26 cellular contexts compared by ENCODE assay signal in the genomic region with DNA sequence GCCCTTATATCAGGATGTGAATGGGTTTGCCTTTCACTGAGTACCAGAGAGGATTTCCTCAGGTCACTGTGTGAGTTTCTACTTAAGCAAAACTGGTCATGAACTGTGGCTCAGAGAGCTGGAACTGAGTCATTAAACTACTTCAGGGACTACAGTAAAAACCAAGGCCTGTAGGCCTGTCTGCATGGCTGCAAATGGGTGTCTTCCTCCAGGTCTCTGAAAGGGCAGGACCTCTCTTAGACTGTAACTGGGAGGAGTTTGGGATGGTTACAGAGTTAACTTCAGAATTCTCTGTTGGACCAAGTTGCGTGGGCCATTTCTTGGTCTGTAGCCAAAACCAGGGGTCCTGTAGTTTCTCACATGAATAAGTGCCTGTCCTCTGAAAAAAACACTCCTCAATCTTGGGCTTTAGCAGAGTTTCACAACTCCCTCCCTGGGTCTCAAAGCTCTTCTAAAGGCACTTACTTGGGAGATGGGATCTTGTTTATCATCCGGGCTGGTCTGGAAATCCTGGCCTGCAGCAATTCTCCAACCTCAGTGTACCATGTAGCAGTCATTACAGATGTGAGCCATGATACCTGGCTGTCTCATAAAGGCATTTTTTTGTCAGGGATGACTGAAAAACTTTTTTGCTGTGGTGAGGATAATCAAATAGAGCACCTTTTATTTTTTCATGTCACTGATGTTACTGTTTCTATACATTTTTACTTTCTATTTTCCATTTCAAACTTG. TPM values are rescaled to one million over a fixed set of nuclear protein-coding genes. Genes with fewer than 3 reads are reported as not detected.
DNase-seq lines count a peak whose midpoint lies in the region; ATAC-seq and TF ChIP-seq lines count a peak whose summit lies in the region.
"Had no signal": no experiment of that assay in that cellular context is flagged by ENCODE, and none has a peak within 500 bp of the region (broad histone marks: within the 10 kb centered on the region; RNA-seq: fewer than 3 reads in every experiment).

No MANE protein-coding gene starts in this region.

- no peak for DNase-seq in activated naive CD8-positive, alpha-beta T cell treated with anti-CD3 and anti-CD28 coated beads, Interleukin-2, amount 10 ng/mL, durations not matched to agents 7 days and 5 days
- DNase-seq in activated naive CD8-positive, alpha-beta T cell treated with anti-CD3 and anti-CD28 coated beads for 36 hours = no peak
- no peak for DNase-seq in activated T-helper 2 cell treated with anti-CD3 and anti-CD28 coated beads, Interferon-gamma antibody, Interleukin-2, Interleukin-4, amounts not matched to agents 10 μg/mL and 5 μg/mL and 100 μg/mL, durations not matched to agents 14 hours and 24 hours and 36 hours (ENCODE audit: low spot score)
- DNase-seq in fibroblast of villous mesenchyme (ENCODE audit: low read depth) (peak; percentile 70), progenitor cell of endocrine pancreas (ENCODE audit: low spot score, unreplicated experiment) (no peak), DMS153 treated with DMSO at 0.1 percent for 48 hours (lab: John Stamatoyannopoulos, UW; ENCODE audit: unreplicated experiment) (no peak), GOT3 (lab: John Stamatoyannopoulos, UW) (no peak)
- DNase-seq: ACHN; activated CD4-positive, alpha-beta T cell treated with anti-CD3 and anti-CD28 coated beads for 4 hours; activated CD8-positive, alpha-beta memory T cell treated with anti-CD3 and anti-CD28 coated beads, Interleukin-2, amount 50 U/mL, for 4 hours; caudate nucleus; HCEC 1CT; head of caudate nucleus; left colon; mesendoderm; naive B cell; NCI-H187 treated with DMSO at 0.1 percent for 48 hours; NCI-H226; NCI-H774; occipital lobe; retina; stimulated activated CD4-positive, alpha-beta T cell treated with anti-CD3 and anti-CD28 coated beads, Interleukin-4, amount 100 ng/mL, for 1 hour; stimulated activated naive B cell treated with anti-CD40 and anti-IgM and Interleukin-4, amounts not matched to agents 10 μg/mL and 1 μg/mL and 100 μg/mL, for 72 hours had no signal

- peaks cover 2% of the 10 kb centered on the region for H3K9me3 Mint-ChIP-seq in activated naive CD8-positive, alpha-beta T cell treated with anti-CD3 and anti-CD28 coated beads, Interleukin-2, amount 10 ng/mL, durations not matched to agents 7 days and 5 days
- no peaks in the 10 kb centered on the region for H3K9me3 Mint-ChIP-seq in activated naive CD8-positive, alpha-beta T cell treated with anti-CD3 and anti-CD28 coated beads for 36 hours
- peaks cover 7% of the 10 kb centered on the region for H3K9me3 Mint-ChIP-seq in activated T-helper 2 cell treated with anti-CD3 and anti-CD28 coated beads, Interferon-gamma antibody, Interleukin-2, Interleukin-4, amounts not matched to agents 10 μg/mL and 5 μg/mL and 100 μg/mL, durations not matched to agents 14 hours and 24 hours and 36 hours
- H3K9me3 Mint-ChIP-seq in progenitor cell of endocrine pancreas (ENCODE audit: low read depth) = no peaks in the 10 kb centered on the region
- H3K9me3 Mint-ChIP-seq: naive B cell; stimulated activated naive B cell treated with anti-CD40 and anti-IgM and Interleukin-4, amounts not matched to agents 10 μg/mL and 1 μg/mL and 100 μg/mL, for 72 hours had no signal

- TF ChIP-seq CTCF in fibroblast of villous mesenchyme (IDR thresholded peaks at IDR 0.05; ENCODE audit: insufficient read depth, low read depth, low read length) = no peak
- no peak for TF ChIP-seq CTCF in progenitor cell of endocrine pancreas (IDR thresholded peaks at IDR 0.05; ENCODE audit: unreplicated experiment)

- ATAC-seq in activated naive CD8-positive, alpha-beta T cell treated with anti-CD3 and anti-CD28 coated beads, Interleukin-2, amount 10 ng/mL, durations not matched to agents 7 days and 5 days (ENCODE audit: low read depth) = peak; percentile 60
- no peak for ATAC-seq in GM19397 (IDR thresholded peaks at IDR 0.05; ENCODE audit: unreplicated experiment)
- ATAC-seq: left colon; stimulated activated naive B cell treated with anti-CD40 and anti-IgM and Interleukin-4, amounts not matched to agents 10 μg/mL and 1 μg/mL and 100 μg/mL, for 72 hours had no signal

- POLR2A ChIA-PET in activated naive CD8-positive, alpha-beta T cell treated with anti-CD3 and anti-CD28 coated beads, Interleukin-2, amount 10 ng/mL, durations not matched to agents 7 days and 5 days (lab: Charles Lee) = no interaction called here

- H3K27me3 Mint-ChIP-seq in activated naive CD8-positive, alpha-beta T cell treated with anti-CD3 and anti-CD28 coated beads, Interleukin-2, amount 10 ng/mL, durations not matched to agents 7 days and 5 days = no peaks in the 10 kb centered on the region
- H3K27me3 Mint-ChIP-seq in activated naive CD8-positive, alpha-beta T cell treated with anti-CD3 and anti-CD28 coated beads for 36 hours = no peaks in the 10 kb centered on the region
- H3K27me3 Mint-ChIP-seq in activated T-helper 2 cell treated with anti-CD3 and anti-CD28 coated beads, Interferon-gamma antibody, Interleukin-2, Interleukin-4, amounts not matched to agents 10 μg/mL and 5 μg/mL and 100 μg/mL, durations not matched to agents 14 hours and 24 hours and 36 hours (ENCODE audit: low read depth) = no peaks in the 10 kb centered on the region
- no peaks in the 10 kb centered on the region for H3K27me3 Mint-ChIP-seq in progenitor cell of endocrine pancreas
- H3K27me3 Mint-ChIP-seq: naive B cell; stimulated activated naive B cell treated with anti-CD40 and anti-IgM and Interleukin-4, amounts not matched to agents 10 μg/mL and 1 μg/mL and 100 μg/mL, for 72 hours had no signal

- no peak overlapping the region for H3K4me3 Mint-ChIP-seq in activated naive CD8-positive, alpha-beta T cell treated with anti-CD3 and anti-CD28 coated beads, Interleukin-2, amount 10 ng/mL, durations not matched to agents 7 days and 5 days
- no peak overlapping the region for H3K4me3 Mint-ChIP-seq in activated naive CD8-positive, alpha-beta T cell treated with anti-CD3 and anti-CD28 coated beads for 36 hours
- H3K4me3 Mint-ChIP-seq in activated T-helper 2 cell treated with anti-CD3 and anti-CD28 coated beads, Interferon-gamma antibody, Interleukin-2, Interleukin-4, amounts not matched to agents 10 μg/mL and 5 μg/mL and 100 μg/mL, durations not matched to agents 14 hours and 24 hours and 36 hours (ENCODE audit: low read depth) = no peak overlapping the region
- no peak overlapping the region for H3K4me3 Mint-ChIP-seq in progenitor cell of endocrine pancreas (ENCODE audit: low read depth)
- H3K4me3 Mint-ChIP-seq: naive B cell; stimulated activated naive B cell treated with anti-CD40 and anti-IgM and Interleukin-4, amounts not matched to agents 10 μg/mL and 1 μg/mL and 100 μg/mL, for 72 hours had no signal

- H3K4me3 ChIP-seq in fibroblast of villous mesenchyme (ENCODE audit: low read depth, low read length) = no peak overlapping the region
- H3K4me3 ChIP-seq: BLaER1, thyroid gland had no signal

- H3K36me3 Mint-ChIP-seq in activated naive CD8-positive, alpha-beta T cell treated with anti-CD3 and anti-CD28 coated beads, Interleukin-2, amount 10 ng/mL, durations not matched to agents 7 days and 5 days = peaks cover 60% of the 10 kb centered on the region
- peaks cover 52% of the 10 kb centered on the region for H3K36me3 Mint-ChIP-seq in activated naive CD8-positive, alpha-beta T cell treated with anti-CD3 and anti-CD28 coated beads for 36 hours
- peaks cover 77% of the 10 kb centered on the region for H3K36me3 Mint-ChIP-seq in activated T-helper 2 cell treated with anti-CD3 and anti-CD28 coated beads, Interferon-gamma antibody, Interleukin-2, Interleukin-4, amounts not matched to agents 10 μg/mL and 5 μg/mL and 100 μg/mL, durations not matched to agents 14 hours and 24 hours and 36 hours (ENCODE audit: low read depth)
- peaks cover 21% of the 10 kb centered on the region for H3K36me3 Mint-ChIP-seq in progenitor cell of endocrine pancreas (ENCODE audit: insufficient read depth)

- no peak overlapping the region for H3K27ac Mint-ChIP-seq in activated naive CD8-positive, alpha-beta T cell treated with anti-CD3 and anti-CD28 coated beads, Interleukin-2, amount 10 ng/mL, durations not matched to agents 7 days and 5 days
- no peak overlapping the region for H3K27ac Mint-ChIP-seq in activated naive CD8-positive, alpha-beta T cell treated with anti-CD3 and anti-CD28 coated beads for 36 hours
- H3K27ac Mint-ChIP-seq in activated T-helper 2 cell treated with anti-CD3 and anti-CD28 coated beads, Interferon-gamma antibody, Interleukin-2, Interleukin-4, amounts not matched to agents 10 μg/mL and 5 μg/mL and 100 μg/mL, durations not matched to agents 14 hours and 24 hours and 36 hours = peak overlapping the region; percentile 42
- H3K27ac Mint-ChIP-seq in progenitor cell of endocrine pancreas = peak overlapping the region; percentile 80
- H3K27ac Mint-ChIP-seq: stimulated activated naive B cell treated with anti-CD40 and anti-IgM and Interleukin-4, amounts not matched to agents 10 μg/mL and 1 μg/mL and 100 μg/mL, for 72 hours had no signal

- peaks cover 5% of the 10 kb centered on the region for H3K4me1 Mint-ChIP-seq in activated naive CD8-positive, alpha-beta T cell treated with anti-CD3 and anti-CD28 coated beads, Interleukin-2, amount 10 ng/mL, durations not matched to agents 7 days and 5 days
- H3K4me1 Mint-ChIP-seq in activated naive CD8-positive, alpha-beta T cell treated with anti-CD3 and anti-CD28 coated beads for 36 hours = no peaks in the 10 kb centered on the region
- peaks cover 7% of the 10 kb centered on the region for H3K4me1 Mint-ChIP-seq in activated T-helper 2 cell treated with anti-CD3 and anti-CD28 coated beads, Interferon-gamma antibody, Interleukin-2, Interleukin-4, amounts not matched to agents 10 μg/mL and 5 μg/mL and 100 μg/mL, durations not matched to agents 14 hours and 24 hours and 36 hours (ENCODE audit: low read depth)
- peaks cover 4% of the 10 kb centered on the region for H3K4me1 Mint-ChIP-seq in progenitor cell of endocrine pancreas (ENCODE audit: low read depth)
- H3K4me1 Mint-ChIP-seq: naive B cell; stimulated activated naive B cell treated with anti-CD40 and anti-IgM and Interleukin-4, amounts not matched to agents 10 μg/mL and 1 μg/mL and 100 μg/mL, for 72 hours had no signal

- intact Hi-C loops in activated T-helper 2 cell treated with anti-CD3 and anti-CD28 coated beads, Interferon-gamma antibody, Interleukin-2, Interleukin-4, amounts not matched to agents 10 μg/mL and 5 μg/mL and 100 μg/mL, durations not matched to agents 14 hours and 24 hours and 36 hours (cut with micrococcal nuclease) = no loop called here

RNA-seq across cellular contexts. Expression of a gene that starts 19.7 kb away (rescaled TPM):
- total RNA-seq in activated naive CD8-positive, alpha-beta T cell treated with anti-CD3 and anti-CD28 coated beads, Interleukin-2, amount 10 ng/mL, durations not matched to agents 7 days and 5 days = 10 to 100 TPM; 25.1 to 26.6 TPM
- 10 to 100 TPM; 18.8 to 20.5 TPM for total RNA-seq in activated naive CD8-positive, alpha-beta T cell treated with anti-CD3 and anti-CD28 coated beads for 36 hours
- total RNA-seq in activated T-helper 2 cell treated with anti-CD3 and anti-CD28 coated beads, Interferon-gamma antibody, Interleukin-2, Interleukin-4, amounts not matched to agents 10 μg/mL and 5 μg/mL and 100 μg/mL, durations not matched to agents 14 hours and 24 hours and 36 hours = 20.1 and 21.4 TPM in 2 replicates
- total RNA-seq in fibroblast of villous mesenchyme = 8.4 and 13.8 TPM in 2 replicates
- total RNA-seq in progenitor cell of endocrine pancreas = 51.5 and 55.5 TPM in 2 replicates

RNA-seq across cellular contexts. Expression of a gene that starts 40.2 kb away (rescaled TPM):
- total RNA-seq in activated naive CD8-positive, alpha-beta T cell treated with anti-CD3 and anti-CD28 coated beads, Interleukin-2, amount 10 ng/mL, durations not matched to agents 7 days and 5 days = 10 to 100 TPM; 21.5 to 28.2 TPM
- 10 to 100 TPM; 16.0 to 20.2 TPM for total RNA-seq in activated naive CD8-positive, alpha-beta T cell treated with anti-CD3 and anti-CD28 coated beads for 36 hours
- 15.6 and 16.0 TPM in 2 replicates for total RNA-seq in activated T-helper 2 cell treated with anti-CD3 and anti-CD28 coated beads, Interferon-gamma antibody, Interleukin-2, Interleukin-4, amounts not matched to agents 10 μg/mL and 5 μg/mL and 100 μg/mL, durations not matched to agents 14 hours and 24 hours and 36 hours
- total RNA-seq in fibroblast of villous mesenchyme = 7.1 and 9.9 TPM in 2 replicates
- 55.4 and 60.0 TPM in 2 replicates for total RNA-seq in progenitor cell of endocrine pancreas

Comparison
In these comparisons a context has a peak if more than half of its experiments do, and no peak if none do; other contexts are left out.
1. H3K27ac Mint-ChIP-seq: peak in activated T-helper 2 cell treated with anti-CD3 and anti-CD28 coated beads, Interferon-gamma antibody, Interleukin-2, Interleukin-4, amounts not matched to agents 10 μg/mL and 5 μg/mL and 100 μg/mL, durations not matched to agents 14 hours and 24 hours and 36 hours (single experiment) and progenitor cell of endocrine pancreas (single experiment); none in activated naive CD8-positive, alpha-beta T cell treated with anti-CD3 and anti-CD28 coated beads, Interleukin-2, amount 10 ng/mL, durations not matched to agents 7 days and 5 days (single experiment) and activated naive CD8-positive, alpha-beta T cell treated with anti-CD3 and anti-CD28 coated beads for 36 hours (single experiment).